Comparison of ENCODE assay signal across 9 cellular contexts in the genomic region with DNA sequence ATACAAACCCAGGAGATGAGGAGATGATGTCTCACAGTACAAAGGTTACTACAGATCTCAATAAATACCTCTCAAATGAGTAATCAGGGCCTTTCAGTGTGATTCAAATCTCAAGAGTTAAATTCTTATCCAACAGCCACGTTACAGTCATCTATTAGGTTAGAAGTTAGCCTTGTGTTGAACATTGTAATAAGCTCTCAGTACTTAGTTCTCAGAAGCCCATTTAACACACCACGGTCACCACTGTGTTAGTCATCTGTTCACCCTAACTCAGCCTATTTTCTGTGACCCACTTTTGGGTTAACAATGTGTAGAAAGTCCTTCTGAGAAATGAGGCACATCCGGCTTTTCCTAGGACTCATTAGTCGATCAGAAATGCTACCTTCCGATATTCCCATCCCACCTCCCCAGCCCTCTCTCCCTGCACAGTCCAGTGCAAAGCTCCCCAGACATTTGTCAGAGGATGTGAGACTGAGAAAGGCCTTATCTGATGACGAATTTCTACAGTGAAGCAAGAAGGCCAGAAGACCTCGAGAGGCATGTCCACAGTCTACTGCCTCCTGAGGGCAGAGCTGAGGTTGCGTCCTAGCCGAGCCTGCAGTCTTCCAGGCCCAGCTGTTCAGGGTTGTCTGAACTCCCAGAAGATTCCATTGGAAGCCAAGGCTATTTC.
DNase-seq lines count a peak whose midpoint lies in the region; ATAC-seq, FAIRE-seq and TF ChIP-seq lines count a peak whose summit lies in the region.
"Had no signal": no experiment of that assay in that cellular context is flagged by ENCODE, and none has a peak within 500 bp of the region (broad histone marks: within the 10 kb centered on the region; RNA-seq: fewer than 3 reads in every experiment).

No MANE protein-coding gene starts in this region.

- in situ Hi-C loops in astrocyte of the spinal cord (cut with HindIII; ENCODE audit: low sequenced_read_pairs) = no loop called here

- FAIRE-seq in frontal cortex (lab: Jason Lieb, UNC) = no peak
- FAIRE-seq: A204.1 had no signal

- no peaks in the 10 kb centered on the region for H3K9me3 ChIP-seq in mesodermal cell (ENCODE audit: control insufficient read depth, low read length)

- peak overlapping the region; percentile 75 for H3K27ac ChIP-seq in mesodermal cell (ENCODE audit: low read depth, low read length, severe bottlenecking)

- ATAC-seq in GM21619 (IDR thresholded peaks at IDR 0.05; ENCODE audit: unreplicated experiment) = peak; percentile 60

- TF ChIP-seq CTCF in astrocyte of the spinal cord (IDR thresholded peaks at IDR 0.05; ENCODE audit: low read depth, low read length) = peak; percentile 63

- WGBS in mesodermal cell (ENCODE audit: insufficient coverage in 2 of 2), 2 experiments = 76 to 90% methylated on average over 4 of the region's 9 CpGs

- peaks cover 65% of the 10 kb centered on the region for H3K36me3 ChIP-seq in mesodermal cell (ENCODE audit: control insufficient read depth, insufficient read depth, low read length)

- DNase-seq in DMS53 (lab: John Stamatoyannopoulos, UW) = peak; percentile 27
- DNase-seq in DMS53 treated with DMSO at 0.1 percent for 48 hours (lab: John Stamatoyannopoulos, UW; ENCODE audit: unreplicated experiment) = no peak
- peak; percentile 74 for DNase-seq in HT-29 (ENCODE audit: low spot score)
- peak; percentile 92 for DNase-seq in astrocyte of the spinal cord (ENCODE audit: low read depth, low spot score)
- DNase-seq in D341Med (ENCODE audit: low spot score) = no peak
- DNase-seq in frontal cortex (ENCODE audit: low spot score in 2 of 2) = no peak

- peaks cover 28% of the 10 kb centered on the region for H3K4me1 ChIP-seq in mesodermal cell (ENCODE audit: control insufficient read depth, insufficient read depth, low read length, poor library complexity, severe bottlenecking)

- no peak overlapping the region for H3K4me3 ChIP-seq in astrocyte of the spinal cord (ENCODE audit: low read depth, low read length)
- H3K4me3 ChIP-seq in mesodermal cell (ENCODE audit: extremely low read depth, insufficient read depth, low read length, poor library complexity, severe bottlenecking) = no peak overlapping the region

Comparison
In these comparisons a context has a peak if more than half of its experiments do, and no peak if none do; other contexts are left out.
1. DNase-seq: peak in DMS53 (single experiment), HT-29 (single experiment) and astrocyte of the spinal cord (single experiment); none in DMS53 treated with DMSO at 0.1 percent for 48 hours (single experiment), D341Med (single experiment) and frontal cortex (0 of 2).